8 cellular contexts compared by ENCODE assay signal in genomic region chr7:15326044-15326644, GRCh38.
DNase-seq lines count a peak whose midpoint lies in the region; ATAC-seq and TF ChIP-seq lines count a peak whose summit lies in the region.

No MANE protein-coding gene starts in this region.

- 65% methylated on average over 3 of the region's 3 CpGs for WGBS in esophagus muscularis mucosa

- DNase-seq in A172 (ENCODE audit: low spot score): peak; percentile 34
- peak; percentile 36 for DNase-seq in NCI-H774 (lab: John Stamatoyannopoulos, UW)
- DNase-seq in esophagus muscularis mucosa (ENCODE audit: extremely low spot score): no peak
- DNase-seq in superior temporal gyrus (ENCODE audit: extremely low spot score): peak; percentile 84
- DNase-seq in activated naive CD4-positive, alpha-beta T cell (lab: John Stamatoyannopoulos, UW): no peak
- no peak for DNase-seq in ecto neural progenitor cell (ENCODE audit: low spot score)

- TF ChIP-seq CTCF in GM12873 (IDR thresholded peaks at IDR 0.05; ENCODE audit: insufficient read depth, low read depth, low read length, missing control alignments) (peak; percentile 34), esophagus muscularis mucosa (IDR thresholded peaks at IDR 0.05) (peak; percentile 46 to 63 (median 59))

- intact Hi-C loops in esophagus muscularis mucosa (cut with DNase I): loop anchor here (5.0 kb wide), 1 partner anchor 751 kb away; no protein-coding TSS in a partner anchor

- no peaks in the 10 kb centered on the region for H3K9me3 ChIP-seq in esophagus muscularis mucosa

- H3K27me3 ChIP-seq in esophagus muscularis mucosa: no peaks in the 10 kb centered on the region

- H3K4me3 ChIP-seq in esophagus muscularis mucosa: no peak overlapping the region

- no peak overlapping the region for H3K27ac ChIP-seq in esophagus muscularis mucosa (replicated peaks in 1 of 4)

- ATAC-seq in HG02840 (IDR thresholded peaks at IDR 0.05; ENCODE audit: low FRiP score, unreplicated experiment): no peak

- H3K4me1 ChIP-seq in esophagus muscularis mucosa: peaks cover 0 to 9% (median 2%) of the 10 kb centered on the region in 4 donors

- no peaks in the 10 kb centered on the region for H3K36me3 ChIP-seq in esophagus muscularis mucosa

- no peak for TF ChIP-seq POLR2A in esophagus muscularis mucosa (IDR thresholded peaks at IDR 0.05; ENCODE audit: low read depth)

- TF ChIP-seq EP300 in esophagus muscularis mucosa (IDR thresholded peaks at IDR 0.05): no peak

Comparison
In these comparisons a context has a peak if more than half of its experiments do, and no peak if none do; other contexts are left out.
1. DNase-seq: peak in A172 (single experiment), NCI-H774 (single experiment) and superior temporal gyrus (single experiment); none in esophagus muscularis mucosa (single experiment), activated naive CD4-positive, alpha-beta T cell (0 of 4) and ecto neural progenitor cell (single experiment).